ENCODE assay signal across 1 cellular context in the genomic region with DNA sequence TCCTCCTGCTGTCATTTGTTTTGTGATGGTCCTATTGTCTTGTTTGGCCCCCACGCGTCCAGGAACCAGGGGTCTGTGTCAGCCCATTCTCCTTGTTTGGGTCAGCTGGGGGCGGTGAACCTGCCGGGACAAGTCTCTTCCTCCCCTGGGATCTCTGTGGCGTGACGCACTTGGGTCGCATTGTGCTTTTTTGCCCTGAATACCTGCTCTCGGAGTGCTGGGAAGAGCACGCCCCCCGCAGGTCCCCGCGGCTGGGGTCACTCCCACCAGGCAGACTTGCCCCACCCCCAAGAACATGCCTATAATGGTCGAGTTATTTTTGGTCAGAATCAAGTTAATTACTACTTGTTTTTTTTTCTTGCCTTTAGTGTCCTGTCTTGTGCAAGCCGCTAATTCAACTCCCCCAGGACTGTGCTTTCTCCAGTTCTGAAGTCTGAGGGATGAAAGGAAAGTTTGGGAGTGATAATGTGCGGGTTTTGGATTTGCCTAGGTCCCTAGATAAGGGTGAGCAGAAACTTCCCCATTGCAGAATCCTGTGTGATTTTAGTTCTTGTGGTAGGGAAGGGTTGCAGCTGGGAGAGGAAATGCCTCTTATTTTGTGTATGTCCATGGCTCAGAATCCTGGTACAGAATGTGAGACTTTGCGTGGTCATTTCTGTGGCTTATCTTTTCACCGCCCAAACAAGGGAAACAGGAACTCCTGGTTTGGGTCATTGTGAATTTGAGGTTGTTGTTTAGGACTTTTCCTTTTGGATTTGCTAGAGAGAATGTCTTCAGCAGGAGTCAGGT.
A peak's percentile ranks its signal among the peaks of the same experiment; 100 is the strongest.
TF ChIP-seq lines count a peak whose summit lies in the region.

No MANE protein-coding gene starts in this region.

TF ChIP-seq in HepG2, 621 proteins besides CTCF, POLR2A, EP300 and RAD21 (continued from another document and continues in another):
- TF ChIP-seq, protein P1, sequence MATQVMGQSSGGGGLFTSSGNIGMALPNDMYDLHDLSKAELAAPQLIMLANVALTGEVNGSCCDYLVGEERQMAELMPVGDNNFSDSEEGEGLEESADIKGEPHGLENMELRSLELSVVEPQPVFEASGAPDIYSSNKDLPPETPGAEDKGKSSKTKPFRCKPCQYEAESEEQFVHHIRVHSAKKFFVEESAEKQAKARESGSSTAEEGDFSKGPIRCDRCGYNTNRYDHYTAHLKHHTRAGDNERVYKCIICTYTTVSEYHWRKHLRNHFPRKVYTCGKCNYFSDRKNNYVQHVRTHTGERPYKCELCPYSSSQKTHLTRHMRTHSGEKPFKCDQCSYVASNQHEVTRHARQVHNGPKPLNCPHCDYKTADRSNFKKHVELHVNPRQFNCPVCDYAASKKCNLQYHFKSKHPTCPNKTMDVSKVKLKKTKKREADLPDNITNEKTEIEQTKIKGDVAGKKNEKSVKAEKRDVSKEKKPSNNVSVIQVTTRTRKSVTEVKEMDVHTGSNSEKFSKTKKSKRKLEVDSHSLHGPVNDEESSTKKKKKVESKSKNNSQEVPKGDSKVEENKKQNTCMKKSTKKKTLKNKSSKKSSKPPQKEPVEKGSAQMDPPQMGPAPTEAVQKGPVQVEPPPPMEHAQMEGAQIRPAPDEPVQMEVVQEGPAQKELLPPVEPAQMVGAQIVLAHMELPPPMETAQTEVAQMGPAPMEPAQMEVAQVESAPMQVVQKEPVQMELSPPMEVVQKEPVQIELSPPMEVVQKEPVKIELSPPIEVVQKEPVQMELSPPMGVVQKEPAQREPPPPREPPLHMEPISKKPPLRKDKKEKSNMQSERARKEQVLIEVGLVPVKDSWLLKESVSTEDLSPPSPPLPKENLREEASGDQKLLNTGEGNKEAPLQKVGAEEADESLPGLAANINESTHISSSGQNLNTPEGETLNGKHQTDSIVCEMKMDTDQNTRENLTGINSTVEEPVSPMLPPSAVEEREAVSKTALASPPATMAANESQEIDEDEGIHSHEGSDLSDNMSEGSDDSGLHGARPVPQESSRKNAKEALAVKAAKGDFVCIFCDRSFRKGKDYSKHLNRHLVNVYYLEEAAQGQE (IDR thresholded peaks at IDR 0.05; ENCODE audit: borderline replicate concordance in 1 of 2, low read depth in 1 of 2, low read length in 2 of 2), result no peak
- TF ChIP-seq ZNF577 (CRISPR knock-in tag; IDR thresholded peaks at IDR 0.05; ENCODE audit: borderline replicate concordance, low read depth), result no peak
- no peak for TF ChIP-seq PAF1 (CRISPR knock-in tag; IDR thresholded peaks at IDR 0.05)
- no peak for TF ChIP-seq ZNF788 (CRISPR knock-in tag; IDR thresholded peaks at IDR 0.05; ENCODE audit: borderline replicate concordance)
- TF ChIP-seq, protein P2, sequence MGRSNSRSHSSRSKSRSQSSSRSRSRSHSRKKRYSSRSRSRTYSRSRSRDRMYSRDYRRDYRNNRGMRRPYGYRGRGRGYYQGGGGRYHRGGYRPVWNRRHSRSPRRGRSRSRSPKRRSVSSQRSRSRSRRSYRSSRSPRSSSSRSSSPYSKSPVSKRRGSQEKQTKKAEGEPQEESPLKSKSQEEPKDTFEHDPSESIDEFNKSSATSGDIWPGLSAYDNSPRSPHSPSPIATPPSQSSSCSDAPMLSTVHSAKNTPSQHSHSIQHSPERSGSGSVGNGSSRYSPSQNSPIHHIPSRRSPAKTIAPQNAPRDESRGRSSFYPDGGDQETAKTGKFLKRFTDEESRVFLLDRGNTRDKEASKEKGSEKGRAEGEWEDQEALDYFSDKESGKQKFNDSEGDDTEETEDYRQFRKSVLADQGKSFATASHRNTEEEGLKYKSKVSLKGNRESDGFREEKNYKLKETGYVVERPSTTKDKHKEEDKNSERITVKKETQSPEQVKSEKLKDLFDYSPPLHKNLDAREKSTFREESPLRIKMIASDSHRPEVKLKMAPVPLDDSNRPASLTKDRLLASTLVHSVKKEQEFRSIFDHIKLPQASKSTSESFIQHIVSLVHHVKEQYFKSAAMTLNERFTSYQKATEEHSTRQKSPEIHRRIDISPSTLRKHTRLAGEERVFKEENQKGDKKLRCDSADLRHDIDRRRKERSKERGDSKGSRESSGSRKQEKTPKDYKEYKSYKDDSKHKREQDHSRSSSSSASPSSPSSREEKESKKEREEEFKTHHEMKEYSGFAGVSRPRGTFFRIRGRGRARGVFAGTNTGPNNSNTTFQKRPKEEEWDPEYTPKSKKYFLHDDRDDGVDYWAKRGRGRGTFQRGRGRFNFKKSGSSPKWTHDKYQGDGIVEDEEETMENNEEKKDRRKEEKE (IDR thresholded peaks at IDR 0.05), result no peak
- TF ChIP-seq SPEN (CRISPR knock-in tag; IDR thresholded peaks at IDR 0.05; ENCODE audit: low read depth), result no peak
- TF ChIP-seq CCAR2 (optimal IDR thresholded peaks at IDR 0.05; ENCODE audit: low read depth, low read length), result no peak
- TF ChIP-seq RBAK (CRISPR knock-in tag; IDR thresholded peaks at IDR 0.05), result no peak
- no peak for TF ChIP-seq SRSF9 (IDR thresholded peaks at IDR 0.05; ENCODE audit: borderline replicate concordance, insufficient read depth, low read depth, low read length, poor library complexity, severe bottlenecking)
- TF ChIP-seq, protein P3, sequence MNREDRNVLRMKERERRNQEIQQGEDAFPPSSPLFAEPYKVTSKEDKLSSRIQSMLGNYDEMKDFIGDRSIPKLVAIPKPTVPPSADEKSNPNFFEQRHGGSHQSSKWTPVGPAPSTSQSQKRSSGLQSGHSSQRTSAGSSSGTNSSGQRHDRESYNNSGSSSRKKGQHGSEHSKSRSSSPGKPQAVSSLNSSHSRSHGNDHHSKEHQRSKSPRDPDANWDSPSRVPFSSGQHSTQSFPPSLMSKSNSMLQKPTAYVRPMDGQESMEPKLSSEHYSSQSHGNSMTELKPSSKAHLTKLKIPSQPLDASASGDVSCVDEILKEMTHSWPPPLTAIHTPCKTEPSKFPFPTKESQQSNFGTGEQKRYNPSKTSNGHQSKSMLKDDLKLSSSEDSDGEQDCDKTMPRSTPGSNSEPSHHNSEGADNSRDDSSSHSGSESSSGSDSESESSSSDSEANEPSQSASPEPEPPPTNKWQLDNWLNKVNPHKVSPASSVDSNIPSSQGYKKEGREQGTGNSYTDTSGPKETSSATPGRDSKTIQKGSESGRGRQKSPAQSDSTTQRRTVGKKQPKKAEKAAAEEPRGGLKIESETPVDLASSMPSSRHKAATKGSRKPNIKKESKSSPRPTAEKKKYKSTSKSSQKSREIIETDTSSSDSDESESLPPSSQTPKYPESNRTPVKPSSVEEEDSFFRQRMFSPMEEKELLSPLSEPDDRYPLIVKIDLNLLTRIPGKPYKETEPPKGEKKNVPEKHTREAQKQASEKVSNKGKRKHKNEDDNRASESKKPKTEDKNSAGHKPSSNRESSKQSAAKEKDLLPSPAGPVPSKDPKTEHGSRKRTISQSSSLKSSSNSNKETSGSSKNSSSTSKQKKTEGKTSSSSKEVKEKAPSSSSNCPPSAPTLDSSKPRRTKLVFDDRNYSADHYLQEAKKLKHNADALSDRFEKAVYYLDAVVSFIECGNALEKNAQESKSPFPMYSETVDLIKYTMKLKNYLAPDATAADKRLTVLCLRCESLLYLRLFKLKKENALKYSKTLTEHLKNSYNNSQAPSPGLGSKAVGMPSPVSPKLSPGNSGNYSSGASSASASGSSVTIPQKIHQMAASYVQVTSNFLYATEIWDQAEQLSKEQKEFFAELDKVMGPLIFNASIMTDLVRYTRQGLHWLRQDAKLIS (CRISPR knock-in tag; IDR thresholded peaks at IDR 0.05), result no peak
- no peak for TF ChIP-seq ZNF709 (CRISPR knock-in tag; IDR thresholded peaks at IDR 0.05)
- TF ChIP-seq ZFP36L2 (CRISPR knock-in tag; IDR thresholded peaks at IDR 0.05), result no peak
- TF ChIP-seq HOXA9 (CRISPR knock-in tag; IDR thresholded peaks at IDR 0.05; ENCODE audit: borderline replicate concordance), result no peak
- no peak for TF ChIP-seq ZNF496 (CRISPR knock-in tag; IDR thresholded peaks at IDR 0.05; ENCODE audit: insufficient replicate concordance)
- TF ChIP-seq MED13 (CRISPR knock-in tag; IDR thresholded peaks at IDR 0.05), result no peak
- TF ChIP-seq, protein P4, sequence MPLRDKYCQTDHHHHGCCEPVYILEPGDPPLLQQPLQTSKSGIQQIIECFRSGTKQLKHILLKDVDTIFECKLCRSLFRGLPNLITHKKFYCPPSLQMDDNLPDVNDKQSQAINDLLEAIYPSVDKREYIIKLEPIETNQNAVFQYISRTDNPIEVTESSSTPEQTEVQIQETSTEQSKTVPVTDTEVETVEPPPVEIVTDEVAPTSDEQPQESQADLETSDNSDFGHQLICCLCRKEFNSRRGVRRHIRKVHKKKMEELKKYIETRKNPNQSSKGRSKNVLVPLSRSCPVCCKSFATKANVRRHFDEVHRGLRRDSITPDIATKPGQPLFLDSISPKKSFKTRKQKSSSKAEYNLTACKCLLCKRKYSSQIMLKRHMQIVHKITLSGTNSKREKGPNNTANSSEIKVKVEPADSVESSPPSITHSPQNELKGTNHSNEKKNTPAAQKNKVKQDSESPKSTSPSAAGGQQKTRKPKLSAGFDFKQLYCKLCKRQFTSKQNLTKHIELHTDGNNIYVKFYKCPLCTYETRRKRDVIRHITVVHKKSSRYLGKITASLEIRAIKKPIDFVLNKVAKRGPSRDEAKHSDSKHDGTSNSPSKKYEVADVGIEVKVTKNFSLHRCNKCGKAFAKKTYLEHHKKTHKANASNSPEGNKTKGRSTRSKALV (CRISPR knock-in tag; IDR thresholded peaks at IDR 0.05), result no peak
- TF ChIP-seq ZNF652 (CRISPR knock-in tag; IDR thresholded peaks at IDR 0.05; ENCODE audit: borderline replicate concordance, low read depth), result no peak
- TF ChIP-seq, protein P5, sequence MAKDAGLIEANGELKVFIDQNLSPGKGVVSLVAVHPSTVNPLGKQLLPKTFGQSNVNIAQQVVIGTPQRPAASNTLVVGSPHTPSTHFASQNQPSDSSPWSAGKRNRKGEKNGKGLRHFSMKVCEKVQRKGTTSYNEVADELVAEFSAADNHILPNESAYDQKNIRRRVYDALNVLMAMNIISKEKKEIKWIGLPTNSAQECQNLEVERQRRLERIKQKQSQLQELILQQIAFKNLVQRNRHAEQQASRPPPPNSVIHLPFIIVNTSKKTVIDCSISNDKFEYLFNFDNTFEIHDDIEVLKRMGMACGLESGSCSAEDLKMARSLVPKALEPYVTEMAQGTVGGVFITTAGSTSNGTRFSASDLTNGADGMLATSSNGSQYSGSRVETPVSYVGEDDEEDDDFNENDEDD (CRISPR knock-in tag; IDR thresholded peaks at IDR 0.05; ENCODE audit: borderline replicate concordance), result no peak
- no peak for TF ChIP-seq HOXA3 (CRISPR knock-in tag; IDR thresholded peaks at IDR 0.05)
- TF ChIP-seq, protein P6, sequence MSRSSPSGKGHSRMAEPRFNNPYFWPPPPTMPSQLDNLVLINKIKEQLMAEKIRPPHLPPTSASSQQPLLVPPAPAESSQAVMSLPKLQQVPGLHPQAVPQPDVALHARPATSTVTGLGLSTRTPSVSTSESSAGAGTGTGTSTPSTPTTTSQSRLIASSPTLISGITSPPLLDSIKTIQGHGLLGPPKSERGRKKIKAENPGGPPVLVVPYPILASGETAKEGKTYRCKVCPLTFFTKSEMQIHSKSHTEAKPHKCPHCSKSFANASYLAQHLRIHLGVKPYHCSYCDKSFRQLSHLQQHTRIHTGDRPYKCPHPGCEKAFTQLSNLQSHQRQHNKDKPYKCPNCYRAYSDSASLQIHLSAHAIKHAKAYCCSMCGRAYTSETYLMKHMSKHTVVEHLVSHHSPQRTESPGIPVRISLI (CRISPR knock-in tag; IDR thresholded peaks at IDR 0.05; ENCODE audit: borderline replicate concordance), result no peak
- TF ChIP-seq ZNF569 (CRISPR knock-in tag; IDR thresholded peaks at IDR 0.05; ENCODE audit: borderline replicate concordance), result 0 out of 2 replicates have a peak, but pooled peaks have one; percentile 83
- TF ChIP-seq, protein P7, sequence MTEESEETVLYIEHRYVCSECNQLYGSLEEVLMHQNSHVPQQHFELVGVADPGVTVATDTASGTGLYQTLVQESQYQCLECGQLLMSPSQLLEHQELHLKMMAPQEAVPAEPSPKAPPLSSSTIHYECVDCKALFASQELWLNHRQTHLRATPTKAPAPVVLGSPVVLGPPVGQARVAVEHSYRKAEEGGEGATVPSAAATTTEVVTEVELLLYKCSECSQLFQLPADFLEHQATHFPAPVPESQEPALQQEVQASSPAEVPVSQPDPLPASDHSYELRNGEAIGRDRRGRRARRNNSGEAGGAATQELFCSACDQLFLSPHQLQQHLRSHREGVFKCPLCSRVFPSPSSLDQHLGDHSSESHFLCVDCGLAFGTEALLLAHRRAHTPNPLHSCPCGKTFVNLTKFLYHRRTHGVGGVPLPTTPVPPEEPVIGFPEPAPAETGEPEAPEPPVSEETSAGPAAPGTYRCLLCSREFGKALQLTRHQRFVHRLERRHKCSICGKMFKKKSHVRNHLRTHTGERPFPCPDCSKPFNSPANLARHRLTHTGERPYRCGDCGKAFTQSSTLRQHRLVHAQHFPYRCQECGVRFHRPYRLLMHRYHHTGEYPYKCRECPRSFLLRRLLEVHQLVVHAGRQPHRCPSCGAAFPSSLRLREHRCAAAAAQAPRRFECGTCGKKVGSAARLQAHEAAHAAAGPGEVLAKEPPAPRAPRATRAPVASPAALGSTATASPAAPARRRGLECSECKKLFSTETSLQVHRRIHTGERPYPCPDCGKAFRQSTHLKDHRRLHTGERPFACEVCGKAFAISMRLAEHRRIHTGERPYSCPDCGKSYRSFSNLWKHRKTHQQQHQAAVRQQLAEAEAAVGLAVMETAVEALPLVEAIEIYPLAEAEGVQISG (CRISPR knock-in tag; IDR thresholded peaks at IDR 0.05), result no peak
- no peak for TF ChIP-seq ZSCAN29 (CRISPR knock-in tag; conservative IDR thresholded peaks at IDR 0.05)
- no peak for TF ChIP-seq RELA (CRISPR knock-in tag; IDR thresholded peaks at IDR 0.05)
- TF ChIP-seq FOXC1 (CRISPR knock-in tag; IDR thresholded peaks at IDR 0.05; ENCODE audit: borderline replicate concordance), result no peak
- TF ChIP-seq ZFP37 (CRISPR knock-in tag; IDR thresholded peaks at IDR 0.05; ENCODE audit: borderline replicate concordance), result no peak
- no peak for TF ChIP-seq ZFP82 (CRISPR knock-in tag; IDR thresholded peaks at IDR 0.05; ENCODE audit: borderline replicate concordance)
- no peak for TF ChIP-seq KDM2A (CRISPR knock-in tag; IDR thresholded peaks at IDR 0.05; ENCODE audit: borderline replicate concordance, low read depth)
- TF ChIP-seq, protein P8, sequence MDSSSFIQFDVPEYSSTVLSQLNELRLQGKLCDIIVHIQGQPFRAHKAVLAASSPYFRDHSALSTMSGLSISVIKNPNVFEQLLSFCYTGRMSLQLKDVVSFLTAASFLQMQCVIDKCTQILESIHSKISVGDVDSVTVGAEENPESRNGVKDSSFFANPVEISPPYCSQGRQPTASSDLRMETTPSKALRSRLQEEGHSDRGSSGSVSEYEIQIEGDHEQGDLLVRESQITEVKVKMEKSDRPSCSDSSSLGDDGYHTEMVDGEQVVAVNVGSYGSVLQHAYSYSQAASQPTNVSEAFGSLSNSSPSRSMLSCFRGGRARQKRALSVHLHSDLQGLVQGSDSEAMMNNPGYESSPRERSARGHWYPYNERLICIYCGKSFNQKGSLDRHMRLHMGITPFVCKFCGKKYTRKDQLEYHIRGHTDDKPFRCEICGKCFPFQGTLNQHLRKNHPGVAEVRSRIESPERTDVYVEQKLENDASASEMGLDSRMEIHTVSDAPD (CRISPR knock-in tag; IDR thresholded peaks at IDR 0.05), result no peak
- no peak for TF ChIP-seq FIP1L1 (IDR thresholded peaks at IDR 0.05; ENCODE audit: borderline replicate concordance, insufficient read depth, low read depth, low read length)
- no peak for TF ChIP-seq PAWR (CRISPR knock-in tag; IDR thresholded peaks at IDR 0.05; ENCODE audit: borderline replicate concordance)
- TF ChIP-seq, protein P9, sequence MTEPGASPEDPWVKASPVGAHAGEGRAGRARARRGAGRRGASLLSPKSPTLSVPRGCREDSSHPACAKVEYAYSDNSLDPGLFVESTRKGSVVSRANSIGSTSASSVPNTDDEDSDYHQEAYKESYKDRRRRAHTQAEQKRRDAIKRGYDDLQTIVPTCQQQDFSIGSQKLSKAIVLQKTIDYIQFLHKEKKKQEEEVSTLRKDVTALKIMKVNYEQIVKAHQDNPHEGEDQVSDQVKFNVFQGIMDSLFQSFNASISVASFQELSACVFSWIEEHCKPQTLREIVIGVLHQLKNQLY (CRISPR knock-in tag; IDR thresholded peaks at IDR 0.05), result no peak
- TF ChIP-seq ZFAT (CRISPR knock-in tag; conservative IDR thresholded peaks at IDR 0.05), result no peak
